1 cellular context compared by ENCODE assay signal in the genomic region with DNA sequence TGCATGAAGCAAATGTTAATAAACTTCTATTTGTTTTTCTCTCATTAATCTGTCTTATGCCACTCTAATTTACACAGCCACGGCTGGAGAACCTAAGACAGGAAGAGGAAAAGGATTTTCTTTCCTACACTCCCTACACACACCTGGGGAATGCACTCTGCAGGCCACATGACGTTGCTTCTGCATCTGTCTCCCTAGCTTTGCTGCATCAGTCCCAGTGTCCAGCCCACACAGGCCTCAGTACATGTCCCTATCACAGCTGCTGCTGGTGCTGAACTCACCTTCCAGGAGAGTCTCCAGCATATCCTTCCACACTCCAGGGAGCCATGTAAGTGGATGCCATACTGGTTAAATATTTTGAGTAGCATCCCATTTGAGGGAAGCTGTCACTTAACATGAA.
TF ChIP-seq lines count a peak whose summit lies in the region.

No MANE protein-coding gene starts in this region.

TF ChIP-seq in WTC11, 78 proteins besides CTCF, POLR2A, EP300 and RAD21 (continued from another document):
- TF ChIP-seq, protein P1, sequence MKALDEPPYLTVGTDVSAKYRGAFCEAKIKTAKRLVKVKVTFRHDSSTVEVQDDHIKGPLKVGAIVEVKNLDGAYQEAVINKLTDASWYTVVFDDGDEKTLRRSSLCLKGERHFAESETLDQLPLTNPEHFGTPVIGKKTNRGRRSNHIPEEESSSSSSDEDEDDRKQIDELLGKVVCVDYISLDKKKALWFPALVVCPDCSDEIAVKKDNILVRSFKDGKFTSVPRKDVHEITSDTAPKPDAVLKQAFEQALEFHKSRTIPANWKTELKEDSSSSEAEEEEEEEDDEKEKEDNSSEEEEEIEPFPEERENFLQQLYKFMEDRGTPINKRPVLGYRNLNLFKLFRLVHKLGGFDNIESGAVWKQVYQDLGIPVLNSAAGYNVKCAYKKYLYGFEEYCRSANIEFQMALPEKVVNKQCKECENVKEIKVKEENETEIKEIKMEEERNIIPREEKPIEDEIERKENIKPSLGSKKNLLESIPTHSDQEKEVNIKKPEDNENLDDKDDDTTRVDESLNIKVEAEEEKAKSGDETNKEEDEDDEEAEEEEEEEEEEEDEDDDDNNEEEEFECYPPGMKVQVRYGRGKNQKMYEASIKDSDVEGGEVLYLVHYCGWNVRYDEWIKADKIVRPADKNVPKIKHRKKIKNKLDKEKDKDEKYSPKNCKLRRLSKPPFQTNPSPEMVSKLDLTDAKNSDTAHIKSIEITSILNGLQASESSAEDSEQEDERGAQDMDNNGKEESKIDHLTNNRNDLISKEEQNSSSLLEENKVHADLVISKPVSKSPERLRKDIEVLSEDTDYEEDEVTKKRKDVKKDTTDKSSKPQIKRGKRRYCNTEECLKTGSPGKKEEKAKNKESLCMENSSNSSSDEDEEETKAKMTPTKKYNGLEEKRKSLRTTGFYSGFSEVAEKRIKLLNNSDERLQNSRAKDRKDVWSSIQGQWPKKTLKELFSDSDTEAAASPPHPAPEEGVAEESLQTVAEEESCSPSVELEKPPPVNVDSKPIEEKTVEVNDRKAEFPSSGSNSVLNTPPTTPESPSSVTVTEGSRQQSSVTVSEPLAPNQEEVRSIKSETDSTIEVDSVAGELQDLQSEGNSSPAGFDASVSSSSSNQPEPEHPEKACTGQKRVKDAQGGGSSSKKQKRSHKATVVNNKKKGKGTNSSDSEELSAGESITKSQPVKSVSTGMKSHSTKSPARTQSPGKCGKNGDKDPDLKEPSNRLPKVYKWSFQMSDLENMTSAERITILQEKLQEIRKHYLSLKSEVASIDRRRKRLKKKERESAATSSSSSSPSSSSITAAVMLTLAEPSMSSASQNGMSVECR (CRISPR knock-in tag; IDR thresholded peaks at IDR 0.05; ENCODE audit: borderline replicate concordance) = no peak
- TF ChIP-seq CBFB (CRISPR knock-in tag; IDR thresholded peaks at IDR 0.05; ENCODE audit: low read depth) = no peak
- TF ChIP-seq, protein P2, sequence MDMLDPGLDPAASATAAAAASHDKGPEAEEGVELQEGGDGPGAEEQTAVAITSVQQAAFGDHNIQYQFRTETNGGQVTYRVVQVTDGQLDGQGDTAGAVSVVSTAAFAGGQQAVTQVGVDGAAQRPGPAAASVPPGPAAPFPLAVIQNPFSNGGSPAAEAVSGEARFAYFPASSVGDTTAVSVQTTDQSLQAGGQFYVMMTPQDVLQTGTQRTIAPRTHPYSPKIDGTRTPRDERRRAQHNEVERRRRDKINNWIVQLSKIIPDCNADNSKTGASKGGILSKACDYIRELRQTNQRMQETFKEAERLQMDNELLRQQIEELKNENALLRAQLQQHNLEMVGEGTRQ (CRISPR knock-in tag; IDR thresholded peaks at IDR 0.05) = no peak
- 0 out of 2 replicates have a peak, but pooled peaks have one; percentile 20 for TF ChIP-seq ETV6 (CRISPR knock-in tag; IDR thresholded peaks at IDR 0.05)
- TF ChIP-seq OVOL2 (CRISPR knock-in tag; IDR thresholded peaks at IDR 0.05; ENCODE audit: borderline replicate concordance) = no peak
- no peak for TF ChIP-seq RELA (CRISPR knock-in tag; IDR thresholded peaks at IDR 0.05; ENCODE audit: borderline replicate concordance)
